Comparison of ENCODE assay signal across 1 cellular context in the genomic region with DNA sequence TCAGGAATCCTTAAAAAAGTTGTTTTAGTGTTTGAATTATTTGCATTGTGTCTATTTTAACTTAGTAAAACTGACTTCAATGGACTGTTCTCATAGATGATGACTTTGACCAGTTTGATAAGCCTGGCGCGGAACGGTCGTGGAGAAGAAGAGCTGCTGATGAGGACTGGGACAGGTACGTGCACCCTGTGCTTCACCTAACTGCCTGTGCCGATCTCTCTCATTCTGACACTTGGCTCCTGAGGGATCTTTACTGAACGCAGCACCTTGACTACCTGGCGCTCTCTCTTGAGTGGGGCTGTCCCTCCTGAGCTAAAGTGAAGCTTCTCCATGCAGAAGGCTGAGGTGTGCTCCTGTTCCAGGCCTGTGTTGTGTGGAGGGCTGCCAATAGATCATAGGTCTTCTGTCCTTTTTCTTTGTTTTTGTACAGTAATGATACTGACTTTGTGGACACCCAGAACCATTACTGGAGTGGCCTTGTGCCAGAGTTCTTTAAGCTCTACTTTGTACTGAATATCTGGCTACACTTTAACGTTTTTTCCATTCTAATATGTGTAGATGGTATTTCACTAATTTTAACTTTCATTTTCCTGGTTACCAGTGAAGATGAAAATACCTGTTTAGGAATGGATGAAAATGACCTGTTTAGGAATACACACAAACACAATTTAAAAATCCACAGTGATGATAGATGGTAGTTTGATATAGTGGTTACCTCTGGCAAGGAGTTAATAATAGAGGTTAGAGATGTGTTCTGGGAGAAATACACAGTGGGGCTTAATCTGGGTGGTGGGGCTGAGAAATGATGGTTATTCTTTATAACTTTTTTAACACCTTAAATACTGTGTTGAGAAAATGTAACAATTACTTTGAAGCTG.
TF ChIP-seq lines count a peak whose summit lies in the region.

No MANE protein-coding gene starts in this region.

TF ChIP-seq in H1, 55 proteins besides CTCF, POLR2A, EP300 and RAD21:
- no peak for TF ChIP-seq POU5F1 (IDR thresholded peaks at IDR 0.05; ENCODE audit: low read depth, low read length)
- no peak for TF ChIP-seq JUN (IDR thresholded peaks at IDR 0.05; ENCODE audit: low read depth, low read length)
- no peak for TF ChIP-seq TAF7 (optimal IDR thresholded peaks at IDR 0.05; ENCODE audit: borderline replicate concordance, low read depth, low read length)
- TF ChIP-seq CHD2 (IDR thresholded peaks at IDR 0.05; ENCODE audit: low read length): no peak
- no peak for TF ChIP-seq JUND (IDR thresholded peaks at IDR 0.05; ENCODE audit: low read length)
- TF ChIP-seq RNF2 (IDR thresholded peaks at IDR 0.05; ENCODE audit: borderline replicate concordance, low read depth, low read length, missing control alignments, poor library complexity, severe bottlenecking): no peak
- no peak for TF ChIP-seq KDM1A (IDR thresholded peaks at IDR 0.05; ENCODE audit: borderline replicate concordance, low read length)
- no peak for TF ChIP-seq CBX5 (IDR thresholded peaks at IDR 0.05; ENCODE audit: low read depth, low read length)
- TF ChIP-seq ZNF274 (IDR thresholded peaks at IDR 0.05; ENCODE audit: borderline replicate concordance, extremely low read depth, low read length): no peak
- TF ChIP-seq BRCA1 (IDR thresholded peaks at IDR 0.05; ENCODE audit: low read depth, low read length): no peak
- no peak for TF ChIP-seq TEAD4 (IDR thresholded peaks at IDR 0.05; ENCODE audit: low read depth, low read length)
- no peak for TF ChIP-seq CTBP2 (IDR thresholded peaks at IDR 0.05; ENCODE audit: borderline replicate concordance, insufficient read depth, insufficient read length, low read length)
- no peak for TF ChIP-seq SUZ12 (IDR thresholded peaks at IDR 0.05; ENCODE audit: low read length)
- TF ChIP-seq EGR1 (IDR thresholded peaks at IDR 0.05; ENCODE audit: borderline replicate concordance, low read depth, low read length): no peak
- no peak for TF ChIP-seq TBP (IDR thresholded peaks at IDR 0.05; ENCODE audit: low read depth, low read length)
- TF ChIP-seq TAF1 (IDR thresholded peaks at IDR 0.05; ENCODE audit: low read depth, low read length): no peak
- no peak for TF ChIP-seq CREB1 (IDR thresholded peaks at IDR 0.05)
- TF ChIP-seq SRF (IDR thresholded peaks at IDR 0.05; ENCODE audit: low read depth, low read length): no peak
